Comparison of ENCODE assay signal across 27 cellular contexts in genomic region chr15:59218710-59219109, GRCh38. TPM values are rescaled to one million over a fixed set of nuclear protein-coding genes. Genes with fewer than 3 reads are reported as not detected.
"Had no signal": no experiment of that assay in that cellular context is flagged by ENCODE, and none has a peak within 500 bp of the region (broad histone marks: within the 10 kb centered on the region; RNA-seq: fewer than 3 reads in every experiment).

No MANE protein-coding gene starts in this region.

- FAIRE-seq: astrocyte had no signal

- H3K4me1 Mint-ChIP-seq: activated B cell treated with CpG ODN at 0.5 μM for 24 hours, IgD-negative memory B cell, T-helper 17 cell had no signal

- H3K27ac Mint-ChIP-seq: activated B cell treated with CpG ODN at 0.5 μM for 24 hours; activated CD4-positive, alpha-beta T cell treated with anti-CD3 and anti-CD28 coated beads, Interleukin-2, amount 10 ng/mL, durations not matched to agents 24 days and 14 days; activated naive CD8-positive, alpha-beta T cell; IgD-negative memory B cell; T-helper 17 cell had no signal

- H3K4me3 Mint-ChIP-seq: activated B cell treated with CpG ODN at 0.5 μM for 24 hours; activated CD4-positive, alpha-beta T cell treated with anti-CD3 and anti-CD28 coated beads, Interleukin-2, amount 10 ng/mL, durations not matched to agents 24 days and 14 days; activated naive CD8-positive, alpha-beta T cell; activated T-cell treated with anti-CD3 and anti-CD28 coated beads, Interleukin-2, amount 50 U/mL, for 4 hours; IgD-negative memory B cell; T-helper 17 cell had no signal

- DNase-seq: activated B cell treated with CpG ODN at 0.5 μM for 24 hours; activated CD4-positive, alpha-beta T cell treated with anti-CD3 and anti-CD28 coated beads for 1 hour; activated CD4-positive, alpha-beta T cell treated with anti-CD3 and anti-CD28 coated beads, Interleukin-2, amount 10 ng/mL, durations not matched to agents 24 days and 14 days; activated CD4-positive, alpha-beta T cell treated with anti-CD3 and anti-CD28 coated beads, Interleukin-2, amount 50 U/mL, for 48 hours; activated effector memory CD4-positive, alpha-beta T cell treated with anti-CD3 and anti-CD28 coated beads, Interleukin-2, amount 50 U/mL, for 16 hours; activated naive CD4-positive, alpha-beta T cell treated with Interleukin-2 at 50 U/mL for 16 hours; activated T-cell treated with anti-CD3 and anti-CD28 coated beads, Interleukin-2, amount 50 U/mL, for 4 hours; amygdala; brain microvascular endothelial cell; KG1; NCI-H1092; NCI-H1417; NCI-H1694 treated with DMSO at 0.1 percent for 48 hours; NCI-H2081; NCI-H510A treated with DMSO at 0.1 percent for 48 hours; NCI-H69; NK-92 treated with Interleukin-12 subunit alpha and Interleukin-12 subunit beta, amount 100 ng/mL, for 24 hours; OCI-M1; SHP77 treated with DMSO at 0.1 percent for 48 hours; T-helper 17 cell; T-helper 9 cell had no signal

- H3K36me3 Mint-ChIP-seq: activated naive CD8-positive, alpha-beta T cell had no signal

- H3K27me3 Mint-ChIP-seq: activated B cell treated with CpG ODN at 0.5 μM for 24 hours; activated CD4-positive, alpha-beta T cell treated with anti-CD3 and anti-CD28 coated beads, Interleukin-2, amount 10 ng/mL, durations not matched to agents 24 days and 14 days; IgD-negative memory B cell had no signal

- H3K27me3 ChIP-seq: brain microvascular endothelial cell had no signal

- H3K27ac ChIP-seq: brain microvascular endothelial cell had no signal

- H3K9me3 Mint-ChIP-seq: activated B cell treated with CpG ODN at 0.5 μM for 24 hours; activated CD4-positive, alpha-beta T cell treated with anti-CD3 and anti-CD28 coated beads, Interleukin-2, amount 10 ng/mL, durations not matched to agents 24 days and 14 days; activated T-cell treated with anti-CD3 and anti-CD28 coated beads, Interleukin-2, amount 50 U/mL, for 4 hours; IgD-negative memory B cell had no signal

RNA-seq across cellular contexts. Expression of gene LDHAL6B, which starts 12.1 kb away (rescaled TPM):
- total RNA-seq: activated B cell treated with CpG ODN at 0.5 μM for 24 hours; activated CD4-positive, alpha-beta T cell treated with anti-CD3 and anti-CD28 coated beads, Interleukin-2, amount 10 ng/mL, durations not matched to agents 24 days and 14 days; activated T-cell treated with anti-CD3 and anti-CD28 coated beads, Interleukin-2, amount 50 U/mL, for 4 hours; astrocyte; cardiac septum; LHCN-M2; M059J; T-helper 17 cell had no signal
- polyA plus RNA-seq: IgD-negative memory B cell had no signal
